Comparison of ENCODE assay signal across 8 cellular contexts in the genomic region with DNA sequence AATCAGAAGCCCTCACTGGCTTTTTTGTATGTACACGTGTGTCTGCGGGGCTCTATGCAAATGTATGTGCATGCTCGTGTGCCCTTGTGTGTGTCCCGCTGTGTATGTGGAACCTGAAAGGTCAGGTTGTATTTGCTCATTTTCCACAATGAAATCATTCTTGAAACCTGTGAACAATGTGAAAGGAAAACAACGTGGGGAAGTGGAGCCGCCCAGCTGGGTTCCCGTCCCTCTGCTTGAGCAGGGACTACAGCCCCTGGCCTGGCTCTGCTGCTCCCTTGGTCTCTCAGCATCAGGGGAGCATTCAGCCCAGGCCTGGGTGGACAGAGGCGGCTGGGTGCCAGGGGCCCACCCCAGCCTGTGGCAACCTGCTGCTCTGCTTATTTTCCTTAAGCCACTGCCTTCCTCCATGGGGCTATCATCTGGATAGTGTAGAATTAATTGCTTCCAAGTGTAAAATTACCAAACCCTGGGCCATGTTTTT. TPM values are rescaled to one million over a fixed set of nuclear protein-coding genes. Genes with fewer than 3 reads are reported as not detected.
DNase-seq lines count a peak whose midpoint lies in the region; ATAC-seq and TF ChIP-seq lines count a peak whose summit lies in the region.

No MANE protein-coding gene starts in this region.

- peak overlapping the region; percentile 93 to 96 for H3K27ac Mint-ChIP-seq in T-cell

- POLR2A ChIA-PET in T-cell (lab: Charles Lee): no interaction called here

- H3K36me3 ChIP-seq in right atrium auricular region (no peaks in the 10 kb centered on the region), aorta (ENCODE audit: control insufficient read depth in 1 of 2, insufficient read depth in 2 of 2, low read length in 1 of 2) (no peaks in the 10 kb centered on the region)

- H3K27me3 ChIP-seq in right atrium auricular region (no peaks in the 10 kb centered on the region), aorta (ENCODE audit: control insufficient read depth in 1 of 2, insufficient read depth in 2 of 2, low read length in 1 of 2) (no peaks in the 10 kb centered on the region)

- TF ChIP-seq CTCF in right atrium auricular region (IDR thresholded peaks at IDR 0.05): no peak

- H3K27ac ChIP-seq in right atrium auricular region (peak overlapping the region; percentile 50 to 66), aorta (ENCODE audit: low read depth in 1 of 2, low read length in 2 of 2) (no peak overlapping the region)

- ATAC-seq in T-cell (replicated peaks in 1 of 4) (peak in 1 of 4 experiments; percentile 1), aorta (ENCODE audit: low FRiP score) (peak; percentile 36)

- H3K4me3 Mint-ChIP-seq in T-cell: peak overlapping the region in 2 of 3 donors; percentile 34 to 39

- H3K4me1 ChIP-seq in right atrium auricular region (no peaks in the 10 kb centered on the region), aorta (ENCODE audit: control insufficient read depth in 1 of 2, insufficient read depth in 2 of 2, low read length in 2 of 2) (no peaks in the 10 kb centered on the region)

- H3K9me3 ChIP-seq in right atrium auricular region (no peaks in the 10 kb centered on the region), aorta (ENCODE audit: control insufficient read depth, low read length) (no peaks in the 10 kb centered on the region)

- intact Hi-C loops in aorta (cut with DNase I): no loop called here

- H3K36me3 Mint-ChIP-seq in T-cell: no peaks in the 10 kb centered on the region

- CTCF ChIA-PET in T-cell (lab: Charles Lee): no interaction called here

- no peaks in the 10 kb centered on the region for H3K27me3 Mint-ChIP-seq in T-cell

- 70 to 79% methylated on average over 8 of the region's 8 CpGs for WGBS in aorta, 2 donors

- no peak overlapping the region for H3K4me3 ChIP-seq in right atrium auricular region
- no peak overlapping the region for H3K4me3 ChIP-seq in aorta (ENCODE audit: low read length in 2 of 2)

- H3K9me3 Mint-ChIP-seq in T-cell: no peaks in the 10 kb centered on the region

- peak; percentile 69 for DNase-seq in stimulated activated CD4-positive, alpha-beta T cell treated with anti-CD3 and anti-CD28 coated beads, Interleukin-15, amount 100 ng/mL, for 24 hours
- DNase-seq in stimulated activated CD4-positive, alpha-beta T cell treated with anti-CD3 and anti-CD28 coated beads, Interleukin-2, amount 100 ng/mL, for 48 hours: no peak
- no peak for DNase-seq in T-cell
- DNase-seq in right atrium auricular region (ENCODE audit: low spot score): no peak
- peak in 1 of 2 donors; percentile 78 for DNase-seq in aorta
- DNase-seq in NCI-H2081 treated with DMSO at 0.1 percent for 48 hours (lab: John Stamatoyannopoulos, UW): no peak
- DNase-seq in GM19240 (ENCODE audit: insufficient read length, low spot score): no peak
- no peak for DNase-seq in hippocampal formation (lab: John Stamatoyannopoulos, UW)

- peaks cover 53 to 62% (median 55%) of the 10 kb centered on the region in 3 donors for H3K4me1 Mint-ChIP-seq in T-cell

RNA-seq across cellular contexts. Expression of a gene that starts 3.0 kb away (rescaled TPM):
- total RNA-seq in T-cell (under 1 TPM in 1 of 5 donors, not detected in 4; 0.70 TPM), right atrium auricular region (10 to 100 TPM; 30.1 to 35.4 TPM), aorta (10 to 100 TPM; 33.2 to 51.3 TPM)
- 10 to 100 TPM in 1 of 2 donors, 1 to 10 TPM in 1; 6.1 to 11.6 TPM for polyA plus RNA-seq in aorta

RNA-seq across cellular contexts. Expression of a gene that starts 11.3 kb away (rescaled TPM):
- total RNA-seq in T-cell: 1 to 10 TPM in 1 of 5 donors, under 1 TPM in 4; 0.13 to 1.1 (median 0.47) TPM
- total RNA-seq in right atrium auricular region: not detected
- not detected for total RNA-seq in aorta
- polyA plus RNA-seq in aorta: not detected

RNA-seq across cellular contexts. Expression of a gene that starts 20.2 kb away (rescaled TPM):
- total RNA-seq in T-cell (1 to 10 TPM; 4.7 to 7.2 (median 6.4) TPM), right atrium auricular region (1 to 10 TPM; 5.9 to 8.5 TPM), aorta (10 to 100 TPM; 18.5 to 26.4 TPM)
- polyA plus RNA-seq in aorta: 1 to 10 TPM; 4.3 to 9.7 TPM

RNA-seq across cellular contexts. Expression of a gene that starts 23.1 kb away (rescaled TPM):
- total RNA-seq in T-cell: 100 to 1,000 TPM; 102 to 181 (median 138) TPM
- total RNA-seq in right atrium auricular region: 100 to 1,000 TPM in 1 of 2 donors, 10 to 100 TPM in 1; 80.0 to 123 TPM
- total RNA-seq in aorta: 100 to 1,000 TPM; 111 to 151 TPM
- 100 to 1,000 TPM in 1 of 2 donors, 10 to 100 TPM in 1; 23.9 to 180 TPM for polyA plus RNA-seq in aorta

RNA-seq across cellular contexts. Expression of a gene that starts 55.6 kb away (rescaled TPM):
- 1 to 10 TPM; 3.6 to 9.0 (median 4.8) TPM for total RNA-seq in T-cell
- total RNA-seq in right atrium auricular region: 10 to 100 TPM in 1 of 2 donors, 1 to 10 TPM in 1; 9.5 to 29.7 TPM
- 1 to 10 TPM; 2.2 to 3.1 TPM for total RNA-seq in aorta
- 1 to 10 TPM; 6.3 to 7.7 TPM for polyA plus RNA-seq in aorta

Comparison
In these comparisons a context has a peak if more than half of its experiments do, and no peak if none do; other contexts are left out.
1. H3K27ac ChIP-seq: peak in right atrium auricular region (2 of 2); none in aorta (0 of 2).
2. RNA of a gene that starts 3.0 kb away (total RNA-seq): 33.2 to 51.3 TPM in aorta and 30.1 to 35.4 TPM in right atrium auricular region; 0.70 TPM in T-cell; every median in the first group is over 10 times any median in the second.